Comparison of ENCODE assay signal across 10 cellular contexts in genomic region chr10:31129261-31129660, GRCh38.
DNase-seq lines count a peak whose midpoint lies in the region; ATAC-seq, FAIRE-seq and TF ChIP-seq lines count a peak whose summit lies in the region.
"Had no signal": no experiment of that assay in that cellular context is flagged by ENCODE, and none has a peak within 500 bp of the region (broad histone marks: within the 10 kb centered on the region; RNA-seq: fewer than 3 reads in every experiment).

No MANE protein-coding gene starts in this region.

- no peaks in the 10 kb centered on the region for H3K27me3 Mint-ChIP-seq in T-cell

- in situ Hi-C loops in G401 (cut with HindIII; ENCODE audit: low sequenced_read_pairs): no loop called here

- DNase-seq in G401 (ENCODE audit: low spot score): peak; percentile 2
- peak; percentile 60 for DNase-seq in RCC 7860 (ENCODE audit: low spot score)
- DNase-seq in fibroblast of villous mesenchyme (ENCODE audit: low read depth): peak; percentile 90
- peak; percentile 31 for DNase-seq in omental fat pad (ENCODE audit: low spot score)
- DNase-seq in LoVo (ENCODE audit: low spot score): no peak
- DNase-seq in RWPE1 (ENCODE audit: low spot score): no peak
- DNase-seq in T-cell: no peak
- DNase-seq: effector CD4-positive, alpha-beta T cell; Peyer's patch had no signal

- H3K4me3 Mint-ChIP-seq in T-cell: no peak overlapping the region

- ATAC-seq in omental fat pad (ENCODE audit: low FRiP score) (peak; percentile 79), HG03045 (IDR thresholded peaks at IDR 0.05; ENCODE audit: unreplicated experiment) (no peak), T-cell (replicated peaks in 1 of 4) (no peak)

- H3K27ac Mint-ChIP-seq in T-cell: no peak overlapping the region

- peaks cover 7 to 11% (median 10%) of the 10 kb centered on the region in 3 donors for H3K4me1 Mint-ChIP-seq in T-cell

- POLR2A ChIA-PET in RWPE1 (lab: Yijun Ruan, JAX; ENCODE audit: low non-redundant PET): no interaction called here
- POLR2A ChIA-PET in T-cell (lab: Charles Lee): interaction anchor here in 1 of 2 donors (0.5 kb wide), 1 partner anchor 1148 kb away, joined by 4 read pairs; no protein-coding TSS in a partner anchor

- no peak overlapping the region for H3K27ac ChIP-seq in RWPE1

- no peak for FAIRE-seq in RCC 7860 (lab: Jason Lieb, UNC)

- CTCF ChIA-PET in RWPE1 (lab: Yijun Ruan, JAX): interaction anchor here (0.7 kb wide), 1 partner anchor 81 kb away, joined by 4 read pairs; no protein-coding TSS in a partner anchor
- CTCF ChIA-PET in T-cell (lab: Charles Lee): interaction anchor here in 1 of 2 donors (0.6 kb wide), 1 partner anchor 44 kb away, joined by 5 read pairs; no protein-coding TSS in a partner anchor

- TF ChIP-seq CTCF in fibroblast of villous mesenchyme (IDR thresholded peaks at IDR 0.05; ENCODE audit: insufficient read depth, low read depth, low read length) (no peak), omental fat pad (IDR thresholded peaks at IDR 0.05) (no peak), RWPE1 (conservative IDR thresholded peaks at IDR 0.05; ENCODE audit: low read depth) (no peak)

- no peaks in the 10 kb centered on the region for H3K9me3 Mint-ChIP-seq in T-cell

- H3K36me3 Mint-ChIP-seq in T-cell: no peaks in the 10 kb centered on the region

- no peak overlapping the region for H3K4me3 ChIP-seq in fibroblast of villous mesenchyme (ENCODE audit: low read depth, low read length)
- H3K4me3 ChIP-seq: Peyer's patch had no signal

Comparison
In these comparisons a context has a peak if more than half of its experiments do, and no peak if none do; other contexts are left out.
1. DNase-seq: peak in G401 (single experiment), RCC 7860 (single experiment), fibroblast of villous mesenchyme (single experiment) and omental fat pad (single experiment); none in LoVo (single experiment), RWPE1 (single experiment) and T-cell (0 of 34).